ENCODE assay signal across 2 cellular contexts in the genomic region with DNA sequence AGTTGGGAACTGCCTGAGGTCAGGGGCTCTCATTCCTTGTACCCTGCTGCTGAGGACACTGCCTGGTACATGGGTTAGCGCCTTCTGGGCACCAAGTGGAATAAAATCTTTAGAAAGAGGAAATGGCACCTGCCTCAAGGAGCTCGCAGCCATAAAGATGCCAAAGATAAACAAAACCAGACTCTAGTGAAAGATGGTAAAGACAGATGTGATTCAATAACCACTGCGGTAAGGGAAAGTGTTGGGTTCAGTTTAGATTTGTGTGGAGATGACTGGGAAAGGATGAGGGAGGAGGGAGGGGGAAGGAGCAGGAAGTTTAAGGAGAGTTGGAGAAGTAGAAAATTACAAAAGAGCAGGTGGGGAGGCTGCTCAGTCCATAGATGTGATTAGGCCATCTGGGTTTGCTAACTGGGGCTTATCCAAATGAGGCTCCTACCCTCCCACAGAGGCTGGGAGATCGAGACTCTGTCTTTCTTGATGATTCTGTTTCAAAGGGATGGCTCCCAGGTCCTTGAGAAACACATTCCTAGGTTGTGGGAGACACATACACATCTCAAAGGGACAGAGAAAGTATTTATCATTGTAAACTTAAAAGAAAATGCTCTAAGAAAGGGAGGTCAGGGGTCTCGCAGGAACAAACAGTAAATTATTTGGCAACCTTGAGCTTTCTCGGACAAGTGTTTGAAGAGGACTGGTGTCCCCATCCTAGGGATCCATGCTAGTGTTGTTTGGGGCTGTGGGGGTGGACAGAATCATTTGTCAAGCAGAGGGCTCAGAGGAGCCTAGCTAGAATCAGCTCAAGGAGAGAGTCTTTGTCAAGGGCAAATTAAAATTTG.
TF ChIP-seq lines count a peak whose summit lies in the region.

No MANE protein-coding gene starts in this region.

TF ChIP-seq in IMR-90, 13 proteins besides CTCF, POLR2A, EP300 and RAD21:
- TF ChIP-seq CEBPB (IDR thresholded peaks at IDR 0.05; ENCODE audit: low read depth, low read length) (no peak), RFX5 (IDR thresholded peaks at IDR 0.05; ENCODE audit: low read depth, low read length) (no peak), RCOR1 (IDR thresholded peaks at IDR 0.05; ENCODE audit: insufficient replicate concordance, low read length) (no peak), MAZ (IDR thresholded peaks at IDR 0.05; ENCODE audit: borderline replicate concordance, low read depth, low read length) (no peak), BHLHE40 (IDR thresholded peaks at IDR 0.05; ENCODE audit: low read depth, low read length) (no peak), CHD1 (IDR thresholded peaks at IDR 0.05; ENCODE audit: low read depth, low read length) (no peak)

TF ChIP-seq in WTC11, 78 proteins besides CTCF, POLR2A, EP300 and RAD21:
- TF ChIP-seq, protein P1, sequence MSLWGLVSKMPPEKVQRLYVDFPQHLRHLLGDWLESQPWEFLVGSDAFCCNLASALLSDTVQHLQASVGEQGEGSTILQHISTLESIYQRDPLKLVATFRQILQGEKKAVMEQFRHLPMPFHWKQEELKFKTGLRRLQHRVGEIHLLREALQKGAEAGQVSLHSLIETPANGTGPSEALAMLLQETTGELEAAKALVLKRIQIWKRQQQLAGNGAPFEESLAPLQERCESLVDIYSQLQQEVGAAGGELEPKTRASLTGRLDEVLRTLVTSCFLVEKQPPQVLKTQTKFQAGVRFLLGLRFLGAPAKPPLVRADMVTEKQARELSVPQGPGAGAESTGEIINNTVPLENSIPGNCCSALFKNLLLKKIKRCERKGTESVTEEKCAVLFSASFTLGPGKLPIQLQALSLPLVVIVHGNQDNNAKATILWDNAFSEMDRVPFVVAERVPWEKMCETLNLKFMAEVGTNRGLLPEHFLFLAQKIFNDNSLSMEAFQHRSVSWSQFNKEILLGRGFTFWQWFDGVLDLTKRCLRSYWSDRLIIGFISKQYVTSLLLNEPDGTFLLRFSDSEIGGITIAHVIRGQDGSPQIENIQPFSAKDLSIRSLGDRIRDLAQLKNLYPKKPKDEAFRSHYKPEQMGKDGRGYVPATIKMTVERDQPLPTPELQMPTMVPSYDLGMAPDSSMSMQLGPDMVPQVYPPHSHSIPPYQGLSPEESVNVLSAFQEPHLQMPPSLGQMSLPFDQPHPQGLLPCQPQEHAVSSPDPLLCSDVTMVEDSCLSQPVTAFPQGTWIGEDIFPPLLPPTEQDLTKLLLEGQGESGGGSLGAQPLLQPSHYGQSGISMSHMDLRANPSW (CRISPR knock-in tag; conservative IDR thresholded peaks at IDR 0.05; ENCODE audit: low read depth) = no peak
- TF ChIP-seq, protein P2, sequence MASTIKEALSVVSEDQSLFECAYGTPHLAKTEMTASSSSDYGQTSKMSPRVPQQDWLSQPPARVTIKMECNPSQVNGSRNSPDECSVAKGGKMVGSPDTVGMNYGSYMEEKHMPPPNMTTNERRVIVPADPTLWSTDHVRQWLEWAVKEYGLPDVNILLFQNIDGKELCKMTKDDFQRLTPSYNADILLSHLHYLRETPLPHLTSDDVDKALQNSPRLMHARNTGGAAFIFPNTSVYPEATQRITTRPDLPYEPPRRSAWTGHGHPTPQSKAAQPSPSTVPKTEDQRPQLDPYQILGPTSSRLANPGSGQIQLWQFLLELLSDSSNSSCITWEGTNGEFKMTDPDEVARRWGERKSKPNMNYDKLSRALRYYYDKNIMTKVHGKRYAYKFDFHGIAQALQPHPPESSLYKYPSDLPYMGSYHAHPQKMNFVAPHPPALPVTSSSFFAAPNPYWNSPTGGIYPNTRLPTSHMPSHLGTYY (CRISPR knock-in tag; IDR thresholded peaks at IDR 0.05) = no peak
- TF ChIP-seq, protein P3, sequence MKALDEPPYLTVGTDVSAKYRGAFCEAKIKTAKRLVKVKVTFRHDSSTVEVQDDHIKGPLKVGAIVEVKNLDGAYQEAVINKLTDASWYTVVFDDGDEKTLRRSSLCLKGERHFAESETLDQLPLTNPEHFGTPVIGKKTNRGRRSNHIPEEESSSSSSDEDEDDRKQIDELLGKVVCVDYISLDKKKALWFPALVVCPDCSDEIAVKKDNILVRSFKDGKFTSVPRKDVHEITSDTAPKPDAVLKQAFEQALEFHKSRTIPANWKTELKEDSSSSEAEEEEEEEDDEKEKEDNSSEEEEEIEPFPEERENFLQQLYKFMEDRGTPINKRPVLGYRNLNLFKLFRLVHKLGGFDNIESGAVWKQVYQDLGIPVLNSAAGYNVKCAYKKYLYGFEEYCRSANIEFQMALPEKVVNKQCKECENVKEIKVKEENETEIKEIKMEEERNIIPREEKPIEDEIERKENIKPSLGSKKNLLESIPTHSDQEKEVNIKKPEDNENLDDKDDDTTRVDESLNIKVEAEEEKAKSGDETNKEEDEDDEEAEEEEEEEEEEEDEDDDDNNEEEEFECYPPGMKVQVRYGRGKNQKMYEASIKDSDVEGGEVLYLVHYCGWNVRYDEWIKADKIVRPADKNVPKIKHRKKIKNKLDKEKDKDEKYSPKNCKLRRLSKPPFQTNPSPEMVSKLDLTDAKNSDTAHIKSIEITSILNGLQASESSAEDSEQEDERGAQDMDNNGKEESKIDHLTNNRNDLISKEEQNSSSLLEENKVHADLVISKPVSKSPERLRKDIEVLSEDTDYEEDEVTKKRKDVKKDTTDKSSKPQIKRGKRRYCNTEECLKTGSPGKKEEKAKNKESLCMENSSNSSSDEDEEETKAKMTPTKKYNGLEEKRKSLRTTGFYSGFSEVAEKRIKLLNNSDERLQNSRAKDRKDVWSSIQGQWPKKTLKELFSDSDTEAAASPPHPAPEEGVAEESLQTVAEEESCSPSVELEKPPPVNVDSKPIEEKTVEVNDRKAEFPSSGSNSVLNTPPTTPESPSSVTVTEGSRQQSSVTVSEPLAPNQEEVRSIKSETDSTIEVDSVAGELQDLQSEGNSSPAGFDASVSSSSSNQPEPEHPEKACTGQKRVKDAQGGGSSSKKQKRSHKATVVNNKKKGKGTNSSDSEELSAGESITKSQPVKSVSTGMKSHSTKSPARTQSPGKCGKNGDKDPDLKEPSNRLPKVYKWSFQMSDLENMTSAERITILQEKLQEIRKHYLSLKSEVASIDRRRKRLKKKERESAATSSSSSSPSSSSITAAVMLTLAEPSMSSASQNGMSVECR (CRISPR knock-in tag; IDR thresholded peaks at IDR 0.05; ENCODE audit: borderline replicate concordance) = no peak
- TF ChIP-seq ZNF423 (CRISPR knock-in tag; IDR thresholded peaks at IDR 0.05) (no peak), NR3C1 (CRISPR knock-in tag; conservative IDR thresholded peaks at IDR 0.05; ENCODE audit: low read depth) (no peak), RELA (CRISPR knock-in tag; IDR thresholded peaks at IDR 0.05; ENCODE audit: borderline replicate concordance) (no peak), GABPB1 (CRISPR knock-in tag; IDR thresholded peaks at IDR 0.05) (no peak), ETV6 (CRISPR knock-in tag; IDR thresholded peaks at IDR 0.05) (no peak), ZBTB21 (CRISPR knock-in tag; IDR thresholded peaks at IDR 0.05; ENCODE audit: borderline replicate concordance) (no peak), NFE2L1 (CRISPR knock-in tag; IDR thresholded peaks at IDR 0.05) (no peak), HMGA2 (CRISPR knock-in tag; IDR thresholded peaks at IDR 0.05) (no peak), TP53 (CRISPR knock-in tag; IDR thresholded peaks at IDR 0.05) (no peak), SMAD3 (CRISPR knock-in tag; IDR thresholded peaks at IDR 0.05; ENCODE audit: borderline replicate concordance) (no peak)
- TF ChIP-seq, protein P4, sequence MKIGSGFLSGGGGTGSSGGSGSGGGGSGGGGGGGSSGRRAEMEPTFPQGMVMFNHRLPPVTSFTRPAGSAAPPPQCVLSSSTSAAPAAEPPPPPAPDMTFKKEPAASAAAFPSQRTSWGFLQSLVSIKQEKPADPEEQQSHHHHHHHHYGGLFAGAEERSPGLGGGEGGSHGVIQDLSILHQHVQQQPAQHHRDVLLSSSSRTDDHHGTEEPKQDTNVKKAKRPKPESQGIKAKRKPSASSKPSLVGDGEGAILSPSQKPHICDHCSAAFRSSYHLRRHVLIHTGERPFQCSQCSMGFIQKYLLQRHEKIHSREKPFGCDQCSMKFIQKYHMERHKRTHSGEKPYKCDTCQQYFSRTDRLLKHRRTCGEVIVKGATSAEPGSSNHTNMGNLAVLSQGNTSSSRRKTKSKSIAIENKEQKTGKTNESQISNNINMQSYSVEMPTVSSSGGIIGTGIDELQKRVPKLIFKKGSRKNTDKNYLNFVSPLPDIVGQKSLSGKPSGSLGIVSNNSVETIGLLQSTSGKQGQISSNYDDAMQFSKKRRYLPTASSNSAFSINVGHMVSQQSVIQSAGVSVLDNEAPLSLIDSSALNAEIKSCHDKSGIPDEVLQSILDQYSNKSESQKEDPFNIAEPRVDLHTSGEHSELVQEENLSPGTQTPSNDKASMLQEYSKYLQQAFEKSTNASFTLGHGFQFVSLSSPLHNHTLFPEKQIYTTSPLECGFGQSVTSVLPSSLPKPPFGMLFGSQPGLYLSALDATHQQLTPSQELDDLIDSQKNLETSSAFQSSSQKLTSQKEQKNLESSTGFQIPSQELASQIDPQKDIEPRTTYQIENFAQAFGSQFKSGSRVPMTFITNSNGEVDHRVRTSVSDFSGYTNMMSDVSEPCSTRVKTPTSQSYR (CRISPR knock-in tag; IDR thresholded peaks at IDR 0.05) = no peak
